In genomic region chr10:7756360-7756992, GRCh38 we compare ENCODE assay signal across 1 cellular context.
TF ChIP-seq lines count a peak whose summit lies in the region.

No MANE protein-coding gene starts in this region.

TF ChIP-seq in IMR-90, 13 proteins besides CTCF, POLR2A, EP300 and RAD21:
- TF ChIP-seq BHLHE40 (IDR thresholded peaks at IDR 0.05; ENCODE audit: low read depth, low read length) (no peak), RFX5 (IDR thresholded peaks at IDR 0.05; ENCODE audit: low read depth, low read length) (no peak), USF2 (IDR thresholded peaks at IDR 0.05; ENCODE audit: low read depth, low read length) (no peak)
